In genomic region chr11:22779850-22780249, GRCh38 we compare ENCODE assay signal across 8 cellular contexts.
"Had no signal": no experiment of that assay in that cellular context is flagged by ENCODE, and none has a peak within 500 bp of the region (broad histone marks: within the 10 kb centered on the region; RNA-seq: fewer than 3 reads in every experiment).

No MANE protein-coding gene starts in this region.

- H3K36me3 ChIP-seq: HAP-1 had no signal

- H3K9ac ChIP-seq: GM23248, KMS-11 had no signal

- H3K4me3 ChIP-seq: GM23248, HAP-1 had no signal

- H3K9me3 ChIP-seq: HAP-1 had no signal

- DNase-seq: GM23248, GOT3, H7, HFFc6, KBM-7 had no signal

- ATAC-seq: HCT116 had no signal

- H3K27ac ChIP-seq: GM23248, KMS-11 had no signal

- H3K4me1 ChIP-seq: HAP-1 had no signal
